ENCODE assay signal across 1 cellular context in genomic region chr6:42166444-42167141, GRCh38.
TF ChIP-seq lines count a peak whose summit lies in the region.

No MANE protein-coding gene starts in this region.

TF ChIP-seq in K562, 482 proteins besides CTCF, POLR2A, EP300 and RAD21 (continued from another document and continues in another):
- TF ChIP-seq HBP1 (CRISPR knock-in tag; IDR thresholded peaks at IDR 0.05) (no peak), BRD9 (IDR thresholded peaks at IDR 0.05; ENCODE audit: low read depth, partially characterized antibody) (peak; percentile 73), NONO (IDR thresholded peaks at IDR 0.05; ENCODE audit: low read depth in 2 of 2, low read length in 1 of 2) (no peak), TOE1 (IDR thresholded peaks at IDR 0.05; ENCODE audit: borderline replicate concordance) (peak; percentile 30; the same call in 1 of the 2 replicates), TOE1 (CRISPR knock-in tag; IDR thresholded peaks at IDR 0.05; ENCODE audit: borderline replicate concordance, low read depth) (no peak), ELF1 (tag; IDR thresholded peaks at IDR 0.05) (peak; percentile 69), SMARCA5 (IDR thresholded peaks at IDR 0.05) (peak; percentile 64; the same call in 1 of the 2 replicates), ZNF592 (IDR thresholded peaks at IDR 0.05) (peak; percentile 36; the same call in 1 of the 2 replicates), SMARCC2 (IDR thresholded peaks at IDR 0.05; ENCODE audit: low read depth) (no peak), HNRNPLL (IDR thresholded peaks at IDR 0.05; ENCODE audit: low read depth, low read length, poor library complexity, severe bottlenecking) (no peak), HDAC3 (IDR thresholded peaks at IDR 0.05; ENCODE audit: borderline replicate concordance, partially characterized antibody) (no peak), EP400 (IDR thresholded peaks at IDR 0.05) (peak; percentile 51), CAMTA2 (CRISPR knock-in tag; conservative IDR thresholded peaks at IDR 0.05) (no peak), HSF4 (CRISPR knock-in tag; IDR thresholded peaks at IDR 0.05; ENCODE audit: borderline replicate concordance) (no peak), DIDO1 (tag; IDR thresholded peaks at IDR 0.05; ENCODE audit: low read depth) (0 out of 2 replicates have a peak, but pooled peaks have one; percentile 24), ZNF407 (IDR thresholded peaks at IDR 0.05; ENCODE audit: low read depth) (no peak), C11orf30 (IDR thresholded peaks at IDR 0.05; ENCODE audit: low read depth) (no peak), ZNF12 (CRISPR knock-in tag; IDR thresholded peaks at IDR 0.05) (no peak), XRCC5 (IDR thresholded peaks at IDR 0.05; ENCODE audit: low read depth, low read length) (peak; percentile 80), SP1 (CRISPR knock-in tag; IDR thresholded peaks at IDR 0.05) (peak; percentile 67), NR2F6 (CRISPR knock-in tag; IDR thresholded peaks at IDR 0.05) (no peak), ZNF696 (CRISPR knock-in tag; conservative IDR thresholded peaks at IDR 0.05) (no peak), ARID2 (IDR thresholded peaks at IDR 0.05) (peak; percentile 85), ZNF408 (CRISPR knock-in tag; IDR thresholded peaks at IDR 0.05; ENCODE audit: low read depth) (no peak), SMC3 (conservative IDR thresholded peaks at IDR 0.05; ENCODE audit: insufficient read depth, low read depth, low read length) (peak; percentile 85), ZEB2 (IDR thresholded peaks at IDR 0.05) (peak; percentile 59; the same call in 1 of the 2 replicates), MEF2A (IDR thresholded peaks at IDR 0.05; ENCODE audit: control insufficient read depth, low read depth, low read length) (no peak), NFIC (IDR thresholded peaks at IDR 0.05) (peak; percentile 73), SAFB2 (IDR thresholded peaks at IDR 0.05; ENCODE audit: borderline replicate concordance, low read depth, low read length, severe bottlenecking) (no peak), RBM39 (optimal IDR thresholded peaks at IDR 0.05; ENCODE audit: low read depth, low read length) (no peak), ATF2 (CRISPR knock-in tag; IDR thresholded peaks at IDR 0.05) (no peak), MTA1 (IDR thresholded peaks at IDR 0.05; ENCODE audit: borderline replicate concordance) (no peak), YY1 (IDR thresholded peaks at IDR 0.05; ENCODE audit: borderline replicate concordance in 1 of 3, control insufficient read depth in 1 of 3, extremely low read depth in 1 of 3, insufficient read depth in 3 of 3, insufficient read length in 1 of 3, insufficient replicate concordance in 2 of 3, low read depth in 1 of 3, low read length in 2 of 3) (peak in 1 of 3 experiments; percentile 55), VEZF1 (CRISPR knock-in tag; IDR thresholded peaks at IDR 0.05) (peak; percentile 22), CC2D1A (IDR thresholded peaks at IDR 0.05) (peak; percentile 93), USF2 (CRISPR knock-in tag; IDR thresholded peaks at IDR 0.05) (no peak), RFX5 (IDR thresholded peaks at IDR 0.05; ENCODE audit: low read depth, low read length) (no peak), ZNF174 (CRISPR knock-in tag; IDR thresholded peaks at IDR 0.05) (no peak), MAFK (IDR thresholded peaks at IDR 0.05; ENCODE audit: low read length) (no peak), ZNF263 (CRISPR knock-in tag; IDR thresholded peaks at IDR 0.05; ENCODE audit: borderline replicate concordance) (peak; percentile 72), JUN (IDR thresholded peaks at IDR 0.05; ENCODE audit: borderline replicate concordance, low read depth, low read length) (peak; percentile 25; the same call in 1 of the 2 replicates), JUN (CRISPR knock-in tag; IDR thresholded peaks at IDR 0.05; ENCODE audit: borderline replicate concordance) (no peak), L3MBTL2 (IDR thresholded peaks at IDR 0.05) (peak; percentile 40; the same call in 1 of the 2 replicates), ESRRA (IDR thresholded peaks at IDR 0.05; ENCODE audit: borderline replicate concordance, low read depth) (peak; percentile 78), MCM2 (IDR thresholded peaks at IDR 0.05; ENCODE audit: low read depth) (no peak), GTF2A2 (tag; IDR thresholded peaks at IDR 0.05) (no peak), CCAR2 (IDR thresholded peaks at IDR 0.05; ENCODE audit: low read depth, low read length) (no peak)
